ENCODE assay signal across 1 cellular context in genomic region chr22:31122196-31122531, GRCh38.
TF ChIP-seq lines count a peak whose summit lies in the region.

No MANE protein-coding gene starts in this region.

TF ChIP-seq in H1, 55 proteins besides CTCF, POLR2A, EP300 and RAD21:
- TF ChIP-seq CEBPB (IDR thresholded peaks at IDR 0.05; ENCODE audit: low read depth, low read length): no peak
- no peak for TF ChIP-seq CHD2 (IDR thresholded peaks at IDR 0.05; ENCODE audit: low read length)
- no peak for TF ChIP-seq SRF (IDR thresholded peaks at IDR 0.05; ENCODE audit: low read depth, low read length)
- no peak for TF ChIP-seq SP4 (IDR thresholded peaks at IDR 0.05; ENCODE audit: low read length)
- TF ChIP-seq JUND (IDR thresholded peaks at IDR 0.05; ENCODE audit: low read length): no peak
- no peak for TF ChIP-seq CTBP2 (IDR thresholded peaks at IDR 0.05; ENCODE audit: borderline replicate concordance, insufficient read depth, insufficient read length, low read length)
- TF ChIP-seq CHD7 (IDR thresholded peaks at IDR 0.05; ENCODE audit: insufficient replicate concordance, low read length): no peak
- no peak for TF ChIP-seq POLR2AphosphoS5 (IDR thresholded peaks at IDR 0.05; ENCODE audit: low read depth, low read length)
- TF ChIP-seq SAP30 (IDR thresholded peaks at IDR 0.05; ENCODE audit: insufficient read depth, insufficient replicate concordance, low read length): no peak
- TF ChIP-seq HDAC6 (IDR thresholded peaks at IDR 0.05; ENCODE audit: low read depth, low read length): no peak
- TF ChIP-seq EGR1 (IDR thresholded peaks at IDR 0.05; ENCODE audit: borderline replicate concordance, low read depth, low read length): no peak
- no peak for TF ChIP-seq TAF1 (IDR thresholded peaks at IDR 0.05; ENCODE audit: low read depth, low read length)
- TF ChIP-seq SUZ12 (IDR thresholded peaks at IDR 0.05; ENCODE audit: low read length): no peak
- no peak for TF ChIP-seq HDAC2 (IDR thresholded peaks at IDR 0.05; ENCODE audit: borderline replicate concordance in 1 of 2, low read depth in 2 of 2, low read length in 2 of 2)
- TF ChIP-seq MAFK (IDR thresholded peaks at IDR 0.05; ENCODE audit: low read depth, low read length): no peak
- no peak for TF ChIP-seq JUN (IDR thresholded peaks at IDR 0.05; ENCODE audit: low read depth, low read length)
- TF ChIP-seq NRF1 (IDR thresholded peaks at IDR 0.05; ENCODE audit: low read depth, low read length): no peak
- TF ChIP-seq MAX (IDR thresholded peaks at IDR 0.05): no peak
- TF ChIP-seq ZNF274 (IDR thresholded peaks at IDR 0.05; ENCODE audit: borderline replicate concordance, extremely low read depth, low read length): no peak
